9 cellular contexts compared by ENCODE assay signal in the genomic region with DNA sequence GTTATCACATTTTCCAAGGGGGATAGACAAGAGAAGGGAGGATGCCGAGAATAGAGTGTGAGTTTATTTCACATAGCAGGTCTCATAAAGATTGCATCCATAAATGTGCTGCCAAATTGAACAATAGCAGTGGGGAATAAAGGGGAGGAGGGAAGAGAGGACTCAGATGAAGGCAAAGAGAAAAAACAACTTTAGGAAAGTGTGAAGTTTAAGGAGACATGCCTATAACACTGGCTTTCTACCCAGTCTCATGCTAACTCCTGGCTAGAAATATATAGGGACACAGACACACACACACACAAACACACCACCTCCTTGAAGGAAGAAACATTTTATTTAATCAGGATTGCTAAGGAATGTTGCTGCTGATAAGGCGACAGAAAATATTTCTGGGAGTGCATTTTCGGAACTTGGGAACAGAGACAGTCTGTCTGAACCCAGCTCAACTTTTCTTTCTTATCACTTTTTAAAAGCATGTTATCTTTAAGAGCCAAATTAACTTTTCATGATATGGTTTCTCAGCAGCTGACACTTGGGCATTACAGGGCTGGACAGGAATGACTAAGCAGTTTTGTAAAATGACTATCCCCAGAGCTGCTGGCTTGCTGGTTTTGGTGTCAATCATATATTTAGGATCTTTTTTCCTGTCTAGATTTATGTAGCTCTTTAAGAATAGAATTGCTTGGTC.
DNase-seq lines count a peak whose midpoint lies in the region; ATAC-seq and TF ChIP-seq lines count a peak whose summit lies in the region.
"Had no signal": no experiment of that assay in that cellular context is flagged by ENCODE, and none has a peak within 500 bp of the region (broad histone marks: within the 10 kb centered on the region; RNA-seq: fewer than 3 reads in every experiment).

No MANE protein-coding gene starts in this region.

- H3K36me3 ChIP-seq in ACC112 (ENCODE audit: insufficient read depth, low read length): no peaks in the 10 kb centered on the region
- no peaks in the 10 kb centered on the region for H3K36me3 ChIP-seq in HUES48 (ENCODE audit: control insufficient read depth, insufficient read depth, low read length)
- no peaks in the 10 kb centered on the region for H3K36me3 ChIP-seq in fibroblast of lung (ENCODE audit: control insufficient read depth, insufficient read depth, low read length)
- H3K36me3 ChIP-seq in stomach: no peaks in the 10 kb centered on the region

- H3K9me3 Mint-ChIP-seq in T-cell: no peaks in the 10 kb centered on the region

- H2AFZ ChIP-seq in ACC112 (ENCODE audit: low read length, unreplicated experiment) (peak overlapping the region; percentile 74), fibroblast of lung (ENCODE audit: low read length) (no peak overlapping the region)

- no peak overlapping the region for H3K27ac Mint-ChIP-seq in T-cell

- peak; percentile 45 for ATAC-seq in GM21526 (IDR thresholded peaks at IDR 0.05; ENCODE audit: low FRiP score, unreplicated experiment)
- no peak for ATAC-seq in T-cell (replicated peaks in 1 of 4)

- H3K9ac ChIP-seq in HUES48 (ENCODE audit: low read depth, low read length) (no peak overlapping the region), fibroblast of lung (ENCODE audit: insufficient read depth, low read length) (no peak overlapping the region)

- 25 to 40% (median 33%) methylated on average over 3 of the region's 3 CpGs for WGBS in stomach, 5 donors

- intact Hi-C loops in stomach (cut with DNase I; ENCODE audit: low total_unique reads): no loop called here

- peaks cover 0 to 3% of the 10 kb centered on the region in 2 donors for H3K27me3 Mint-ChIP-seq in T-cell

- no peaks in the 10 kb centered on the region for H3K4me1 Mint-ChIP-seq in T-cell

- no peaks in the 10 kb centered on the region for H3K9me3 ChIP-seq in HUES48 (ENCODE audit: control insufficient read depth, insufficient read depth, low read length)
- H3K9me3 ChIP-seq in fibroblast of lung (ENCODE audit: control insufficient read depth, insufficient read depth, low read depth, low read length): no peaks in the 10 kb centered on the region
- no peaks in the 10 kb centered on the region for H3K9me3 ChIP-seq in stomach

- no peak for TF ChIP-seq CTCF in fibroblast of lung (conservative IDR thresholded peaks at IDR 0.05 in 1 of 2, IDR thresholded peaks at IDR 0.05 in 1 of 2; ENCODE audit: low read depth in 1 of 2, low read length in 2 of 2)
- TF ChIP-seq CTCF in stomach (IDR thresholded peaks at IDR 0.05): no peak

- peak overlapping the region; percentile 39 for H3K4me2 ChIP-seq in fibroblast of lung (ENCODE audit: extremely low read depth, insufficient read depth, low read length)

- TF ChIP-seq EP300 in stomach (IDR thresholded peaks at IDR 0.05): no peak

- H3K4me1 ChIP-seq in ACC112 (ENCODE audit: control insufficient read depth, insufficient read depth, low read length, unreplicated experiment): peaks cover 35% of the 10 kb centered on the region
- H3K4me1 ChIP-seq in HUES48 (ENCODE audit: control insufficient read depth, insufficient read depth, low read length): no peaks in the 10 kb centered on the region
- H3K4me1 ChIP-seq in fibroblast of lung (ENCODE audit: control insufficient read depth, extremely low read depth, insufficient read depth, low read length): peaks cover 2% of the 10 kb centered on the region
- peaks cover 0 to 30% (median 20%) of the 10 kb centered on the region in 4 donors for H3K4me1 ChIP-seq in stomach

- DNase-seq in fibroblast of lung (ENCODE audit: low read depth in 2 of 2): peak; percentile 57 to 83
- DNase-seq in stomach: no peak
- no peak for DNase-seq in NCI-H446 (lab: John Stamatoyannopoulos, UW)
- no peak for DNase-seq in epidermal melanocyte (ENCODE audit: insufficient read length, low spot score)
- no peak for DNase-seq in T-cell

- no peak for TF ChIP-seq POLR2A in stomach (IDR thresholded peaks at IDR 0.05)

- no peak overlapping the region for H3K4me3 Mint-ChIP-seq in T-cell

- POLR2A ChIA-PET in T-cell (lab: Charles Lee): no interaction called here

- no peaks in the 10 kb centered on the region for H3K36me3 Mint-ChIP-seq in T-cell

- CTCF ChIA-PET in T-cell (lab: Charles Lee): no interaction called here

- H3K4me3 ChIP-seq in ACC112 (ENCODE audit: low read depth, low read length): 0 out of 2 replicates have a peak overlapping the region, but pooled peaks have one; percentile 27
- no peak overlapping the region for H3K4me3 ChIP-seq in HUES48 (ENCODE audit: low read depth, low read length)
- no peak overlapping the region for H3K4me3 ChIP-seq in fibroblast of lung (replicated peaks in 1 of 4; ENCODE audit: control extremely low read depth in 1 of 4, insufficient read depth in 1 of 4, low read depth in 3 of 4, low read length in 4 of 4)
- no peak overlapping the region for H3K4me3 ChIP-seq in stomach

- H3K27ac ChIP-seq in ACC112 (ENCODE audit: low read depth, low read length) (peak overlapping the region; percentile 76), HUES48 (ENCODE audit: low read depth, low read length) (peak overlapping the region; percentile 48), fibroblast of lung (ENCODE audit: insufficient read depth, low read length) (peak overlapping the region; percentile 43), stomach (peak overlapping the region in 4 of 5 donors; percentile 22 to 61 (median 46))
- H3K27ac ChIP-seq: C4-2B had no signal

- H4K20me1 ChIP-seq in fibroblast of lung (ENCODE audit: control insufficient read depth, extremely low read depth, insufficient read depth, low read length): no peaks in the 10 kb centered on the region

- H3K79me2 ChIP-seq in ACC112 (ENCODE audit: control insufficient read depth, insufficient read depth, low read length, unreplicated experiment) (no peaks in the 10 kb centered on the region), fibroblast of lung (ENCODE audit: control insufficient read depth, insufficient read depth, low read length) (no peaks in the 10 kb centered on the region)

- H3K27me3 ChIP-seq in ACC112 (ENCODE audit: insufficient read depth, low read length): no peaks in the 10 kb centered on the region
- no peaks in the 10 kb centered on the region for H3K27me3 ChIP-seq in HUES48 (ENCODE audit: control insufficient read depth, insufficient read depth, low read length)
- no peaks in the 10 kb centered on the region for H3K27me3 ChIP-seq in fibroblast of lung (ENCODE audit: control insufficient read depth, insufficient read depth, low read length)
- H3K27me3 ChIP-seq in stomach: no peaks in the 10 kb centered on the region

Comparison
In these comparisons a context has a peak if more than half of its experiments do, and no peak if none do; other contexts are left out.
1. DNase-seq: peak in fibroblast of lung (2 of 2); none in stomach (single experiment), NCI-H446 (0 of 2), epidermal melanocyte (single experiment) and T-cell (0 of 34).
2. Peak in every context shown above with its lines, with median percentiles within 50 percentile points of each other: H3K27ac ChIP-seq.